8 cellular contexts compared by ENCODE assay signal in genomic region chr12:71664411-71665108, GRCh38. TPM values are rescaled to one million over a fixed set of nuclear protein-coding genes. Genes with fewer than 3 reads are reported as not detected.
DNase-seq lines count a peak whose midpoint lies in the region; ATAC-seq and TF ChIP-seq lines count a peak whose summit lies in the region.

No MANE protein-coding gene starts in this region.

- in situ Hi-C loops in GM18951 (cut with MboI; ENCODE audit: low sequenced_read_pairs, unreplicated experiment), result no loop called here

- TF ChIP-seq CTCF in ascending aorta (IDR thresholded peaks at IDR 0.05), result no peak
- TF ChIP-seq CTCF in suprapubic skin (IDR thresholded peaks at IDR 0.05), result no peak

- no peaks in the 10 kb centered on the region for H3K27me3 ChIP-seq in BLaER1 treated with 17β-estradiol and CSF1 and Interleukin-3, amounts not matched to agents 10 nM and 100 nM
- H3K27me3 ChIP-seq in ascending aorta (no peaks in the 10 kb centered on the region), suprapubic skin (no peaks in the 10 kb centered on the region)

- peak overlapping the region; percentile 83 to 98 (median 89) for H3K4me3 ChIP-seq in BLaER1 treated with 17β-estradiol and CSF1 and Interleukin-3, amounts not matched to agents 10 nM and 100 nM
- H3K4me3 ChIP-seq in ascending aorta, result peak overlapping the region; percentile 91 to 95
- peak overlapping the region; percentile 94 for H3K4me3 ChIP-seq in suprapubic skin

- TF ChIP-seq POLR2A in GM18951 (IDR thresholded peaks at IDR 0.05; ENCODE audit: extremely low read depth, insufficient read depth, insufficient read length) (peak; percentile 20), suprapubic skin (IDR thresholded peaks at IDR 0.05) (peak in 1 of 2 donors; percentile 36)

- intact Hi-C loops in ascending aorta (cut with DNase I), result loop anchor here (2.0 to 5.0 kb wide), 2 partner anchors 174 to 1422 kb away; partner anchors contain the start of genes CNOT2 and TBC1D15

- no peak for TF ChIP-seq EP300 in suprapubic skin (IDR thresholded peaks at IDR 0.05)

- H3K36me3 ChIP-seq in BLaER1 treated with 17β-estradiol and CSF1 and Interleukin-3, amounts not matched to agents 10 nM and 100 nM, result peaks cover 3 to 33% (median 21%) of the 10 kb centered on the region in 11 experiments; a peak in 21 of 22 replicates
- H3K36me3 ChIP-seq in ascending aorta (peaks cover 2 to 4% of the 10 kb centered on the region in 2 donors), suprapubic skin (peaks cover 2% of the 10 kb centered on the region)

- H3K4me1 ChIP-seq in BLaER1 treated with 17β-estradiol and CSF1 and Interleukin-3, amounts not matched to agents 10 nM and 100 nM, result peaks cover 24 to 35% (median 29%) of the 10 kb centered on the region in 10 experiments
- peaks cover 0 to 17% of the 10 kb centered on the region in 2 donors for H3K4me1 ChIP-seq in ascending aorta
- peaks cover 40% of the 10 kb centered on the region for H3K4me1 ChIP-seq in suprapubic skin

- H3K9me3 ChIP-seq in BLaER1 treated with 17β-estradiol and CSF1 and Interleukin-3, amounts not matched to agents 10 nM and 100 nM (replicated peaks in 1 of 11), result no peaks in the 10 kb centered on the region
- H3K9me3 ChIP-seq in ascending aorta (no peaks in the 10 kb centered on the region), suprapubic skin (no peaks in the 10 kb centered on the region)

- DNase-seq in ascending aorta (ENCODE audit: low spot score in 2 of 2) (no peak), kidney glomerular epithelial cell (lab: John Stamatoyannopoulos, UW) (peak; percentile 42), suprapubic skin (ENCODE audit: low spot score in 2 of 2) (no peak), NCI-H128 (lab: John Stamatoyannopoulos, UW; ENCODE audit: unreplicated experiment) (no peak), NK-92 (lab: John Stamatoyannopoulos, UW; ENCODE audit: unreplicated experiment) (no peak)

- H4K20me1 ChIP-seq in BLaER1 treated with 17β-estradiol and CSF1 and Interleukin-3, amounts not matched to agents 10 nM and 100 nM, result peaks cover 28 to 40% (median 33%) of the 10 kb centered on the region in 11 experiments

- under 1% methylated on average over 20 of the region's 20 CpGs for WGBS in suprapubic skin

- H3K4me2 ChIP-seq in BLaER1 treated with 17β-estradiol and CSF1 and Interleukin-3, amounts not matched to agents 10 nM and 100 nM, result peak overlapping the region; percentile 75 to 95 (median 85)

- H3K9ac ChIP-seq in BLaER1 treated with 17β-estradiol and CSF1 and Interleukin-3, amounts not matched to agents 10 nM and 100 nM, result peak overlapping the region; percentile 90 to 99 (median 97)

- ATAC-seq in HG03571 (IDR thresholded peaks at IDR 0.05; ENCODE audit: unreplicated experiment), result peak; percentile 11

- H3K27ac ChIP-seq in BLaER1 treated with 17β-estradiol and CSF1 and Interleukin-3, amounts not matched to agents 10 nM and 100 nM, result peak overlapping the region; percentile 88 to 98 (median 94)
- H3K27ac ChIP-seq in ascending aorta (peak overlapping the region; percentile 92 to 96), suprapubic skin (peak overlapping the region; percentile 98)

RNA-seq across cellular contexts. Expression of gene THAP2, which starts 0.5 kb away (rescaled TPM):
- total RNA-seq in ascending aorta (2.6 TPM), suprapubic skin (1 to 10 TPM; 1.9 to 3.6 (median 3.3) TPM)

RNA-seq across cellular contexts. Expression of gene ZFC3H1, which starts 0.9 kb away (rescaled TPM):
- total RNA-seq in ascending aorta, result 15.8 TPM
- 100 to 1,000 TPM in 1 of 4 donors, 10 to 100 TPM in 3; 52.0 to 202 (median 71.5) TPM for total RNA-seq in suprapubic skin

RNA-seq across cellular contexts. Expression of gene TMEM19, which starts 21.3 kb away (rescaled TPM):
- total RNA-seq in ascending aorta (14.5 TPM), suprapubic skin (10 to 100 TPM; 24.5 to 52.9 (median 43.5) TPM)
